31 cellular contexts compared by ENCODE assay signal in genomic region chr3:2597615-2598014, GRCh38.
"Had no signal": no experiment of that assay in that cellular context is flagged by ENCODE, and none has a peak within 500 bp of the region (broad histone marks: within the 10 kb centered on the region; RNA-seq: fewer than 3 reads in every experiment).

No MANE protein-coding gene starts in this region.

- H3K27ac ChIP-seq: ascending aorta, breast epithelium, cardiac muscle cell, coronary artery, dorsolateral prefrontal cortex, foreskin keratinocyte, gastrocnemius medialis, heart left ventricle had no signal

- DNase-seq: activated CD4-positive, alpha-beta memory T cell treated with anti-CD3 and anti-CD28 coated beads, Interleukin-2, amount 10 ng/mL, durations not matched to agents 7 days and 5 days; activated CD4-positive, alpha-beta T cell treated with anti-CD3 and anti-CD28 coated beads for 1 hour; activated CD4-positive, alpha-beta T cell treated with anti-CD3 and anti-CD28 coated beads for 4 hours; activated CD4-positive, alpha-beta T cell treated with anti-CD3 and anti-CD28 coated beads, Interleukin-2, amount 10 ng/mL, durations not matched to agents 7 days and 5 days; activated CD4-positive, alpha-beta T cell treated with anti-CD3 and anti-CD28 coated beads, Interleukin-2, amount 50 U/mL, for 4 hours; activated CD8-positive, alpha-beta memory T cell treated with anti-CD3 and anti-CD28 coated beads, Interleukin-2, amount 50 U/mL, for 48 hours; activated gamma-delta T cell; activated naive CD4-positive, alpha-beta T cell; activated naive CD4-positive, alpha-beta T cell treated with anti-CD3 and anti-CD28 coated beads, Interleukin-2, amount 10 ng/mL, durations not matched to agents 7 days and 5 days; activated naive CD8-positive, alpha-beta T cell treated with anti-CD3 and anti-CD28 coated beads, Interleukin-2, amount 10 ng/mL, durations not matched to agents 7 days and 5 days; activated T-cell treated with anti-CD3 and anti-CD28 coated beads for 4 hours; activated T-cell treated with anti-CD3 and anti-CD28 coated beads, Interleukin-2, amount 50 U/mL, for 24 hours; activated T-cell treated with anti-CD3 and anti-CD28 coated beads, Interleukin-2, amount 50 U/mL, for 72 hours; central memory CD4-positive, alpha-beta T cell; cerebellar nuclear complex; dorsolateral prefrontal cortex; effector memory CD4-positive, alpha-beta T cell; endodermal cell; foreskin keratinocyte; gastrocnemius medialis; glutamatergic neuron; heart left ventricle; T-cell; T1000 had no signal

- H3K4me3 ChIP-seq: ascending aorta, breast epithelium, cardiac muscle cell, coronary artery, dorsolateral prefrontal cortex, gastrocnemius medialis, heart left ventricle had no signal

- H3K9me3 ChIP-seq: ascending aorta, breast epithelium, gastrocnemius medialis, heart left ventricle had no signal

- ATAC-seq: activated naive CD4-positive, alpha-beta T cell treated with anti-CD3 and anti-CD28 coated beads, Interleukin-2, amount 50 U/mL, for 72 hours; activated T-cell treated with anti-CD3 and anti-CD28 coated beads, Interleukin-2, amount 50 U/mL, for 72 hours; esophagus mucosa; foreskin keratinocyte; gastrocnemius medialis; heart left ventricle; T-cell; WTC11 had no signal

- H3K4me1 ChIP-seq: breast epithelium, foreskin keratinocyte, gastrocnemius medialis, heart left ventricle had no signal

- H3K36me3 ChIP-seq: ascending aorta, breast epithelium, cardiac muscle cell, gastrocnemius medialis, heart left ventricle had no signal

- H3K27me3 ChIP-seq: ascending aorta, breast epithelium, cardiac muscle cell, foreskin keratinocyte, gastrocnemius medialis, heart left ventricle had no signal
